Comparison of ENCODE assay signal across 17 cellular contexts in the genomic region with DNA sequence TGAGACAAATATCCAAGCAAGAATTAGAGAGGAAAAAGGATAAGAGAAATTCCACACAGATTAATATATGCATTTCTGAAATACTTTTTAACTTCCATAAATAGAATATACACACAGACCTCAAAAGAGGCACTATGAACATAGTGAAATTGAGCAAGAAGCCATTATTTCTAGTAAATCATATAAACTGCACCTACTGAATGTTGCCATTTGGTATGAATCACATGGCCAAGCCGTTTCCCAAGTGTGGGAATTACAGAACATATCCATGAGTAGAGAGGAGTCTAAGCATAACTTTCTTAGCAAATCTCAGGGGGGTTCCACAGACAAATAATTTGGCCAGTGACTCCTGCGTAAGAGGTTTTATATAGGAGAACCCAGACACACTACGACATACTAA.
DNase-seq lines count a peak whose midpoint lies in the region; ATAC-seq and TF ChIP-seq lines count a peak whose summit lies in the region.
"Had no signal": no experiment of that assay in that cellular context is flagged by ENCODE, and none has a peak within 500 bp of the region (broad histone marks: within the 10 kb centered on the region; RNA-seq: fewer than 3 reads in every experiment).

No MANE protein-coding gene starts in this region.

- H3K4me1 Mint-ChIP-seq in CD4-positive, CD25-positive, alpha-beta regulatory T cell: peaks cover 19 to 57% (median 49%) of the 10 kb centered on the region in 4 donors
- peaks cover 34% of the 10 kb centered on the region for H3K4me1 Mint-ChIP-seq in chondrocyte (ENCODE audit: low read depth)
- peaks cover 24% of the 10 kb centered on the region for H3K4me1 Mint-ChIP-seq in CD8-positive, alpha-beta T cell (ENCODE audit: low read depth)

- H3K9ac ChIP-seq in Loucy (ENCODE audit: low read depth, low read length, poor library complexity, severe bottlenecking) (peak overlapping the region; percentile 27), PC-3 (ENCODE audit: low read length) (no peak overlapping the region)

- POLR2A ChIA-PET in CD8-positive, alpha-beta T cell (lab: Charles Lee): no interaction called here
- POLR2A ChIA-PET in PC-3 (lab: Charles Lee; ENCODE audit: unreplicated experiment): no interaction called here

- no peaks in the 10 kb centered on the region for H3K9me3 ChIP-seq in CD4-positive, CD25-positive, alpha-beta regulatory T cell (ENCODE audit: control insufficient read depth in 2 of 2, low read length in 2 of 2)
- no peaks in the 10 kb centered on the region for H3K9me3 ChIP-seq in Loucy (ENCODE audit: insufficient read depth, low read depth, low read length)
- no peaks in the 10 kb centered on the region for H3K9me3 ChIP-seq in neutrophil
- no peaks in the 10 kb centered on the region for H3K9me3 ChIP-seq in CD8-positive, alpha-beta T cell (ENCODE audit: low read length)
- no peaks in the 10 kb centered on the region for H3K9me3 ChIP-seq in PC-3 (ENCODE audit: low read length)
- H3K9me3 ChIP-seq: gastroesophageal sphincter had no signal

- peak overlapping the region in 1 of 4 donors; percentile 1 for H3K4me3 Mint-ChIP-seq in CD4-positive, CD25-positive, alpha-beta regulatory T cell
- H3K4me3 Mint-ChIP-seq in chondrocyte (ENCODE audit: unreplicated experiment): peak overlapping the region; percentile 2
- no peak overlapping the region for H3K4me3 Mint-ChIP-seq in CD8-positive, alpha-beta T cell

- no peak for DNase-seq in CD4-positive, CD25-positive, alpha-beta regulatory T cell
- DNase-seq in chondrocyte (ENCODE audit: low spot score) (no peak), PC-3 (no peak), GM10266 (ENCODE audit: extremely low spot score) (no peak)
- no peak for DNase-seq in CD8-positive, alpha-beta T cell
- DNase-seq: activated gamma-delta T cell treated with Interleukin-2 at 50 U/mL for 16 hours; DMS79; effector CD8-positive, alpha-beta T cell; NCI-H1930; NCI-H524; stimulated activated naive CD4-positive, alpha-beta T cell; WERI-Rb-1 had no signal

- CTCF ChIA-PET in CD8-positive, alpha-beta T cell (lab: Charles Lee): interaction anchor here (1.5 kb wide), 1 partner anchor 18 kb away, joined by 4 read pairs; no protein-coding TSS in a partner anchor
- CTCF ChIA-PET in PC-3 (lab: Charles Lee): no interaction called here

- no peaks in the 10 kb centered on the region for H3F3A ChIP-seq in Loucy (ENCODE audit: low read depth)
- no peaks in the 10 kb centered on the region for H3F3A ChIP-seq in PC-3 (ENCODE audit: low read length, unreplicated experiment)

- H3K27me3 Mint-ChIP-seq in CD4-positive, CD25-positive, alpha-beta regulatory T cell: no peaks in the 10 kb centered on the region
- H3K27me3 Mint-ChIP-seq in chondrocyte (ENCODE audit: low read depth): no peaks in the 10 kb centered on the region
- H3K27me3 Mint-ChIP-seq in CD8-positive, alpha-beta T cell (ENCODE audit: low read depth): no peaks in the 10 kb centered on the region

- H3K79me2 ChIP-seq in Loucy (ENCODE audit: insufficient read depth, low read length) (peaks cover 88% of the 10 kb centered on the region), PC-3 (ENCODE audit: low read length) (peaks cover 60% of the 10 kb centered on the region)

- H3K9me3 Mint-ChIP-seq in CD4-positive, CD25-positive, alpha-beta regulatory T cell: no peaks in the 10 kb centered on the region
- no peaks in the 10 kb centered on the region for H3K9me3 Mint-ChIP-seq in chondrocyte (ENCODE audit: low read depth)
- H3K9me3 Mint-ChIP-seq in CD8-positive, alpha-beta T cell: no peaks in the 10 kb centered on the region

- no peak for ATAC-seq in CD4-positive, CD25-positive, alpha-beta regulatory T cell (ENCODE audit: low read depth in 2 of 2)
- ATAC-seq in CD8-positive, alpha-beta T cell: no peak
- no peak for ATAC-seq in PC-3
- ATAC-seq in HG02970 (IDR thresholded peaks at IDR 0.05; ENCODE audit: low FRiP score, unreplicated experiment): no peak
- ATAC-seq: gastroesophageal sphincter had no signal

- peak overlapping the region; percentile 95 for H3K4me2 ChIP-seq in Loucy (ENCODE audit: low read depth, low read length, poor library complexity, severe bottlenecking)
- no peak overlapping the region for H3K4me2 ChIP-seq in PC-3 (ENCODE audit: low read length)

- no TSS peak for BruUV-seq in PC-3 (replicated peaks; lab: Mats Ljungman, UMichigan)

- H3K4me3 ChIP-seq in CD4-positive, CD25-positive, alpha-beta regulatory T cell (ENCODE audit: low read depth, low read length): no peak overlapping the region
- H3K4me3 ChIP-seq in Loucy (ENCODE audit: low read length, poor library complexity, severe bottlenecking) (peak overlapping the region; percentile 40), neutrophil (ENCODE audit: low read depth in 1 of 2, low read length in 1 of 2) (no peak overlapping the region), PC-3 (ENCODE audit: low read length) (no peak overlapping the region)
- H3K4me3 ChIP-seq in CD8-positive, alpha-beta T cell (ENCODE audit: low read depth, low read length): no peak overlapping the region
- H3K4me3 ChIP-seq: gastroesophageal sphincter, lung had no signal

- TF ChIP-seq CTCF in Loucy (conservative IDR thresholded peaks at IDR 0.05; ENCODE audit: low read length) (no peak), chondrocyte (IDR thresholded peaks at IDR 0.05) (no peak), neutrophil (IDR thresholded peaks at IDR 0.05) (no peak), PC-3 (conservative IDR thresholded peaks at IDR 0.05; ENCODE audit: low read depth, low read length) (no peak), GM10266 (IDR thresholded peaks at IDR 0.05; ENCODE audit: control insufficient read depth, insufficient read depth, low read depth, missing control alignments) (no peak)
- no peak for TF ChIP-seq CTCF in CD8-positive, alpha-beta T cell (IDR thresholded peaks at IDR 0.05)

- peaks cover 21% of the 10 kb centered on the region for H3K36me3 Mint-ChIP-seq in CD4-positive, CD25-positive, alpha-beta regulatory T cell
- no peaks in the 10 kb centered on the region for H3K36me3 Mint-ChIP-seq in chondrocyte (ENCODE audit: low read depth)
- peaks cover 27% of the 10 kb centered on the region for H3K36me3 Mint-ChIP-seq in CD8-positive, alpha-beta T cell

- peaks cover 29% of the 10 kb centered on the region for H3K36me3 ChIP-seq in CD4-positive, CD25-positive, alpha-beta regulatory T cell (ENCODE audit: control insufficient read depth, insufficient read depth, low read length)
- H3K36me3 ChIP-seq in Loucy (ENCODE audit: insufficient read depth, low read length): peaks cover 31% of the 10 kb centered on the region; the same call in 1 of the 2 replicates
- H3K36me3 ChIP-seq in neutrophil: no peaks in the 10 kb centered on the region
- no peaks in the 10 kb centered on the region for H3K36me3 ChIP-seq in CD8-positive, alpha-beta T cell (ENCODE audit: insufficient read depth, low read length)
- peaks cover 3% of the 10 kb centered on the region; the same call in 1 of the 2 replicates for H3K36me3 ChIP-seq in PC-3 (ENCODE audit: low read depth, low read length)
- H3K36me3 ChIP-seq: gastroesophageal sphincter had no signal

- H3K27ac Mint-ChIP-seq in CD4-positive, CD25-positive, alpha-beta regulatory T cell: peak overlapping the region; percentile 8 to 10 (median 10)
- peak overlapping the region; percentile 83 for H3K27ac Mint-ChIP-seq in chondrocyte (ENCODE audit: unreplicated experiment)
- no peak overlapping the region for H3K27ac Mint-ChIP-seq in CD8-positive, alpha-beta T cell

- no peaks in the 10 kb centered on the region for H3K27me3 ChIP-seq in CD4-positive, CD25-positive, alpha-beta regulatory T cell (ENCODE audit: control insufficient read depth, insufficient read depth, low read length)
- no peaks in the 10 kb centered on the region for H3K27me3 ChIP-seq in Loucy (ENCODE audit: insufficient read depth, low read length, poor library complexity, severe bottlenecking)
- no peaks in the 10 kb centered on the region for H3K27me3 ChIP-seq in neutrophil
- no peaks in the 10 kb centered on the region for H3K27me3 ChIP-seq in CD8-positive, alpha-beta T cell (ENCODE audit: insufficient read depth, low read length)
- no peaks in the 10 kb centered on the region for H3K27me3 ChIP-seq in PC-3 (ENCODE audit: low read length)
- H3K27me3 ChIP-seq: gastroesophageal sphincter had no signal

- H2AFZ ChIP-seq in Loucy (ENCODE audit: low read length) (no peak overlapping the region), PC-3 (ENCODE audit: low read length) (no peak overlapping the region)

- H3K4me1 ChIP-seq in CD4-positive, CD25-positive, alpha-beta regulatory T cell (ENCODE audit: control insufficient read depth, insufficient read depth, low read length, poor library complexity, severe bottlenecking): peaks cover 5% of the 10 kb centered on the region
- H3K4me1 ChIP-seq in Loucy (ENCODE audit: insufficient read depth, low read length, poor library complexity, severe bottlenecking) (peaks cover 57% of the 10 kb centered on the region), neutrophil (ENCODE audit: control insufficient read depth in 1 of 2, insufficient read depth in 1 of 2, low read depth in 1 of 2, low read length in 1 of 2) (peaks cover 49 to 59% of the 10 kb centered on the region in 2 experiments), PC-3 (ENCODE audit: insufficient read depth, low read length) (no peaks in the 10 kb centered on the region)
- H3K4me1 ChIP-seq in CD8-positive, alpha-beta T cell (ENCODE audit: insufficient read depth, low read length): peaks cover 4% of the 10 kb centered on the region

- intact Hi-C loops in CD8-positive, alpha-beta T cell (cut with DNase I, micrococcal nuclease): no loop called here
- intact Hi-C loops in PC-3 (cut with micrococcal nuclease): no loop called here

- H3K27ac ChIP-seq in CD4-positive, CD25-positive, alpha-beta regulatory T cell (ENCODE audit: insufficient read depth, low read length, poor library complexity, severe bottlenecking): no peak overlapping the region
- H3K27ac ChIP-seq in neutrophil (peak overlapping the region; percentile 85), PC-3 (ENCODE audit: low read length) (no peak overlapping the region)
- no peak overlapping the region for H3K27ac ChIP-seq in CD8-positive, alpha-beta T cell (ENCODE audit: low read depth, low read length)
- H3K27ac ChIP-seq: WERI-Rb-1 had no signal

- H4K20me1 ChIP-seq in Loucy (ENCODE audit: insufficient read depth, low read length, poor library complexity, severe bottlenecking) (peaks cover 60% of the 10 kb centered on the region), PC-3 (ENCODE audit: low read length) (peaks cover 4% of the 10 kb centered on the region; the same call in 1 of the 2 replicates)

- no peaks in the 10 kb centered on the region for H3K9me2 ChIP-seq in Loucy (replicated peaks; ENCODE audit: low read depth, low read length)
- H3K9me2 ChIP-seq in PC-3 (replicated peaks; ENCODE audit: low read length): no peaks in the 10 kb centered on the region
